19 cellular contexts compared by ENCODE assay signal in the genomic region with DNA sequence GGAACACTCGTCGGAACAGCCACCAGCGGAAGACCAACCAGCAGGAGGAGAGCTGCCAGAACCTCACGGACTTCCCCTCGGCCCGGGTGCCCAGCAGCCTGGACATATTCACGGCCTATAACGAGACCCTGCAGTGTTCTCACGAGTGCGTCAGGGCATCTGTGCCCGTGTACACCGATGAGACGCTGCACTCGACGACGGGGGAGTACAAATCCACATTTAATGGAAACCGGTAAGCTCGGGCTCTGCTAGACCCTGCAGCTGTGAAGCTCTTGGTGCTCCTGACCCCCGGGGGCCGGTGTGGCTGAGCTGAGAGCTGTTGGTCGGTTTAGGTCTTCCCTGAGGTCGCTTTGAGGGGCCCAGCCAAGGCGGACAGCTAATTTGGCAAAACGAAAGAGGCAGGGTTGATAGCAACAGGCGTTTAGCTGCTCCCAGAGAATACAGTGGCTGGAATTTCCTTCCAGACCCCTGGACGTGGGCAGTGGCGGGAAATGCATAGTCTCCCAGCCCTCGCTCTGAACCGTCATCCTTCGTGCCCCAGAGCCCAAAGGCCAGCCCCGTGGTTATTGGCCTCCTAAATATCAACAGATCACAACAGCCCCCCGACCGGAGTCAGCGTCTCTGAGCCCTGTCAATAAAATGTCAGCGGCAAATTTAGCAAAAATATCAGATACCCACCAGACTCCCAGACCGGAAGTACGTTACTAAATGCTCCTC.
DNase-seq lines count a peak whose midpoint lies in the region; ATAC-seq and TF ChIP-seq lines count a peak whose summit lies in the region.
"Had no signal": no experiment of that assay in that cellular context is flagged by ENCODE, and none has a peak within 500 bp of the region (broad histone marks: within the 10 kb centered on the region; RNA-seq: fewer than 3 reads in every experiment).

No MANE protein-coding gene starts in this region.

- in situ Hi-C loops in GM13976 (cut with MboI; ENCODE audit: low sequenced_read_pairs, unreplicated experiment): no loop called here

- no peak overlapping the region for H2BK15ac ChIP-seq in mesendoderm (replicated peaks; ENCODE audit: low read depth)

- no peaks in the 10 kb centered on the region for H3K27me3 Mint-ChIP-seq in chondrocyte (ENCODE audit: low read depth)
- H3K27me3 Mint-ChIP-seq: CD4-positive, alpha-beta T cell had no signal

- no peaks in the 10 kb centered on the region for H3K9me3 ChIP-seq in spleen
- H3K9me3 ChIP-seq: BE2C; BLaER1 treated with 17β-estradiol and CSF1 and Interleukin-3, amounts not matched to agents 10 nM and 100 nM had no signal

- H3K56ac ChIP-seq in mesendoderm (ENCODE audit: low read length): no peak overlapping the region

- H3K4me3 Mint-ChIP-seq in chondrocyte (ENCODE audit: unreplicated experiment): no peak overlapping the region
- H3K4me3 Mint-ChIP-seq: CD14-positive monocyte; CD4-positive, alpha-beta T cell; CD8-positive, alpha-beta memory T cell; GM23338; H9 had no signal

- H3K79me1 ChIP-seq in mesendoderm (ENCODE audit: low read length): no peaks in the 10 kb centered on the region

- no peak overlapping the region for H3K18ac ChIP-seq in mesendoderm (ENCODE audit: low read length)

- ATAC-seq in GM18502 (IDR thresholded peaks at IDR 0.05; ENCODE audit: poor library complexity, unreplicated experiment): no peak
- ATAC-seq: GM23338, HCT116 had no signal

- H4K8ac ChIP-seq in mesendoderm (ENCODE audit: low read depth, low read length): no peak overlapping the region

- intact Hi-C loops in spleen (cut with DNase I; ENCODE audit: low total_unique reads): no loop called here

- no peak overlapping the region for H2BK5ac ChIP-seq in mesendoderm (ENCODE audit: low read length)

- no peak overlapping the region for H2BK120ac ChIP-seq in mesendoderm (ENCODE audit: low read depth, low read length)

- WGBS in mesendoderm (ENCODE audit: extremely low coverage, insufficient coverage, low lambda C conversion rate): no CpG with 5 or more reads among the region's 37 CpGs
- WGBS in spleen, 5 donors: 75 to 86% (median 79%) methylated on average over 31 to 37 of the region's 37 CpGs

- peak; percentile 6 for DNase-seq in Daoy (ENCODE audit: low read depth)
- DNase-seq in chondrocyte (ENCODE audit: low spot score): peak; percentile 79
- DNase-seq in mesendoderm: no peak
- DNase-seq in spleen: peak; percentile 53
- no peak for DNase-seq in GM13976 (ENCODE audit: low spot score)
- DNase-seq in AG08395 (ENCODE audit: low spot score): no peak
- DNase-seq: AML-193; BE2C; CD4-positive, alpha-beta T cell; CD8-positive, alpha-beta memory T cell; DMS 273 treated with DMSO at 0.1 percent for 48 hours; DMS79; H9 had no signal

- TF ChIP-seq POLR2A in spleen (IDR thresholded peaks at IDR 0.05): no peak

- H3K4me1 ChIP-seq in mesendoderm (ENCODE audit: control insufficient read depth, low read depth, low read length): no peaks in the 10 kb centered on the region
- H3K4me1 ChIP-seq in spleen: no peaks in the 10 kb centered on the region
- H3K4me1 ChIP-seq: BE2C; BLaER1 treated with 17β-estradiol and CSF1 and Interleukin-3, amounts not matched to agents 10 nM and 100 nM had no signal

- no peaks in the 10 kb centered on the region for H3K36me3 Mint-ChIP-seq in chondrocyte (ENCODE audit: low read depth)
- H3K36me3 Mint-ChIP-seq: CD14-positive monocyte; CD8-positive, alpha-beta memory T cell had no signal

- H3K4me2 ChIP-seq in mesendoderm (ENCODE audit: low read length): no peak overlapping the region
- H3K4me2 ChIP-seq: BLaER1 treated with 17β-estradiol and CSF1 and Interleukin-3, amounts not matched to agents 10 nM and 100 nM; GM23338 had no signal

- no peak overlapping the region for H4K5ac ChIP-seq in mesendoderm (ENCODE audit: low read length)

- H3K36me3 ChIP-seq in mesendoderm (ENCODE audit: control insufficient read depth, insufficient read depth, low read length): no peaks in the 10 kb centered on the region
- H3K36me3 ChIP-seq in spleen: no peaks in the 10 kb centered on the region
- H3K36me3 ChIP-seq: BE2C; BLaER1 treated with 17β-estradiol and CSF1 and Interleukin-3, amounts not matched to agents 10 nM and 100 nM had no signal

- H2AK5ac ChIP-seq in mesendoderm (ENCODE audit: low read length): no peak overlapping the region

- no peaks in the 10 kb centered on the region for H3K27me3 ChIP-seq in mesendoderm (ENCODE audit: insufficient read depth, low read length, poor library complexity)
- H3K27me3 ChIP-seq in spleen (replicated peaks in 1 of 7): peaks cover 0 to 16% (median 0%) of the 10 kb centered on the region in 7 donors
- H3K27me3 ChIP-seq: BE2C; BLaER1 treated with 17β-estradiol and CSF1 and Interleukin-3, amounts not matched to agents 10 nM and 100 nM had no signal

- H3K9ac ChIP-seq in mesendoderm (ENCODE audit: low read length): no peak overlapping the region
- H3K9ac ChIP-seq: BLaER1 treated with 17β-estradiol and CSF1 and Interleukin-3, amounts not matched to agents 10 nM and 100 nM had no signal

- H3K4me1 Mint-ChIP-seq in chondrocyte (ENCODE audit: low read depth): no peaks in the 10 kb centered on the region
- H3K4me1 Mint-ChIP-seq: CD14-positive monocyte; CD8-positive, alpha-beta memory T cell had no signal

- H3K27ac ChIP-seq in mesendoderm (ENCODE audit: low read depth, low read length) (no peak overlapping the region), spleen (no peak overlapping the region)
- H3K27ac ChIP-seq: 22Rv1; BLaER1 treated with 17β-estradiol and CSF1 and Interleukin-3, amounts not matched to agents 10 nM and 100 nM had no signal

- H3K4me3 ChIP-seq in mesendoderm (ENCODE audit: low read length) (no peak overlapping the region), spleen (no peak overlapping the region)
- H3K4me3 ChIP-seq: BLaER1 treated with 17β-estradiol and CSF1 and Interleukin-3, amounts not matched to agents 10 nM and 100 nM; GM23338 had no signal

- H3K4ac ChIP-seq in mesendoderm (ENCODE audit: low read depth, low read length): no peak overlapping the region

- peaks cover 8% of the 10 kb centered on the region for H3K9me3 Mint-ChIP-seq in chondrocyte (ENCODE audit: low read depth)
- H3K9me3 Mint-ChIP-seq: CD14-positive monocyte; CD4-positive, alpha-beta T cell; CD8-positive, alpha-beta memory T cell; GM23338; H9 had no signal

- H3K79me2 ChIP-seq in mesendoderm (ENCODE audit: control insufficient read depth, insufficient read depth, low read length): no peaks in the 10 kb centered on the region

- peak overlapping the region; percentile 66 for H3K23ac ChIP-seq in mesendoderm (ENCODE audit: low read length)

- no peak overlapping the region for H3K27ac Mint-ChIP-seq in chondrocyte (ENCODE audit: unreplicated experiment)
- H3K27ac Mint-ChIP-seq: CD14-positive monocyte; CD4-positive, alpha-beta T cell; CD8-positive, alpha-beta memory T cell; GM23338 had no signal

- TF ChIP-seq CTCF in chondrocyte (IDR thresholded peaks at IDR 0.05) (no peak), spleen (IDR thresholded peaks at IDR 0.05 in 8 of 11, conservative IDR thresholded peaks at IDR 0.05 in 3 of 11) (no peak), GM13976 (IDR thresholded peaks at IDR 0.05; ENCODE audit: borderline replicate concordance, control extremely low read depth, extremely low read depth, insufficient read depth, missing control alignments) (no peak)

Comparison
In these comparisons a context has a peak if more than half of its experiments do, and no peak if none do; other contexts are left out.
1. DNase-seq: peak in Daoy (single experiment), chondrocyte (single experiment) and spleen (single experiment); none in mesendoderm (single experiment), GM13976 (single experiment) and AG08395 (single experiment).